Comparison of ENCODE assay signal across 24 cellular contexts in genomic region chr2:24539258-24539657, GRCh38. TPM values are rescaled to one million over a fixed set of nuclear protein-coding genes. Genes with fewer than 3 reads are reported as not detected.
DNase-seq lines count a peak whose midpoint lies in the region; ATAC-seq and TF ChIP-seq lines count a peak whose summit lies in the region.
"Had no signal": no experiment of that assay in that cellular context is flagged by ENCODE, and none has a peak within 500 bp of the region (broad histone marks: within the 10 kb centered on the region; RNA-seq: fewer than 3 reads in every experiment).

No MANE protein-coding gene starts in this region.

- CTCF ChIA-PET in CD4-positive, alpha-beta T cell (lab: Charles Lee) = interaction anchor here (1.1 kb wide), 1 partner anchor 27 kb away, joined by 3 read pairs; no protein-coding TSS in a partner anchor

- TF ChIP-seq CTCF in C4-2B (conservative IDR thresholded peaks at IDR 0.05) (no peak), VCaP (conservative IDR thresholded peaks at IDR 0.05) (no peak)
- no peak for TF ChIP-seq CTCF in CD4-positive, alpha-beta T cell (IDR thresholded peaks at IDR 0.05)

- ATAC-seq in left colon (peak; percentile 75), GM21737 (IDR thresholded peaks at IDR 0.05; ENCODE audit: unreplicated experiment) (no peak)
- ATAC-seq in CD4-positive, alpha-beta T cell (ENCODE audit: poor library complexity) = no peak
- ATAC-seq: Panc1 had no signal

- no peaks in the 10 kb centered on the region for H3K27me3 ChIP-seq in CD4-positive, alpha-beta T cell (ENCODE audit: control insufficient read depth, insufficient read depth, low read length)
- H3K27me3 ChIP-seq: BLaER1 treated with 17β-estradiol and CSF1 and Interleukin-3, amounts not matched to agents 10 nM and 100 nM had no signal

- DNase-seq in NCI-H146 (lab: John Stamatoyannopoulos, UW) (peak; percentile 43), left colon (no peak), ACHN (no peak), C1 segment of cervical spinal cord (lab: John Stamatoyannopoulos, UW) (no peak)
- no peak for DNase-seq in CD4-positive, alpha-beta T cell
- DNase-seq: Calu3; CD8-positive, alpha-beta memory T cell; GOT3; HFFc6; NCI-H1048; NCI-H187; NCI-H2081 treated with DMSO at 0.1 percent for 48 hours; NCI-H524; SHP77; T-helper 1 cell had no signal

- in situ Hi-C loops in ACHN (cut with HindIII; ENCODE audit: low pct_ligation_motif_present, low pct_unique_long_range_greater_than_20kb, low sequenced_read_pairs) = no loop called here

- H3K9me3 ChIP-seq in CD4-positive, alpha-beta T cell (ENCODE audit: control insufficient read depth, low read length) = peaks cover 7% of the 10 kb centered on the region
- H3K9me3 ChIP-seq: HAP-1 had no signal

- H3K27ac ChIP-seq in C4-2B (peak overlapping the region; percentile 93; the same call in 1 of the 2 replicates), VCaP (peak overlapping the region; percentile 68)
- no peak overlapping the region for H3K27ac ChIP-seq in CD4-positive, alpha-beta T cell (ENCODE audit: low read depth, low read length)
- H3K27ac ChIP-seq: BLaER1 treated with 17β-estradiol and CSF1 and Interleukin-3, amounts not matched to agents 10 nM and 100 nM; KMS-11; RWPE1 had no signal

- no peaks in the 10 kb centered on the region for H3K27me3 Mint-ChIP-seq in CD4-positive, alpha-beta T cell
- H3K27me3 Mint-ChIP-seq: IgD-negative memory B cell had no signal

- peaks cover 77% of the 10 kb centered on the region for H3K36me3 Mint-ChIP-seq in CD4-positive, alpha-beta T cell (ENCODE audit: low read depth)

- H3K9me3 Mint-ChIP-seq in CD4-positive, alpha-beta T cell = peaks cover 13% of the 10 kb centered on the region

- intact Hi-C loops in left colon (cut with DNase I, micrococcal nuclease) = no loop called here
- intact Hi-C loops in CD4-positive, alpha-beta T cell (cut with DNase I, micrococcal nuclease) = no loop called here

- no peak overlapping the region for H3K4me3 Mint-ChIP-seq in CD4-positive, alpha-beta T cell
- H3K4me3 Mint-ChIP-seq: CD8-positive, alpha-beta memory T cell; HFFc6 had no signal

- POLR2A ChIA-PET in CD4-positive, alpha-beta T cell (lab: Charles Lee) = no interaction called here

- peaks cover 43% of the 10 kb centered on the region for H3K4me1 Mint-ChIP-seq in CD4-positive, alpha-beta T cell (ENCODE audit: low read depth)

- no peak overlapping the region for H3K27ac Mint-ChIP-seq in CD4-positive, alpha-beta T cell
- H3K27ac Mint-ChIP-seq: HFFc6, IgD-negative memory B cell had no signal

RNA-seq across cellular contexts. Expression of gene NCOA1, which starts 48.2 kb away (rescaled TPM):
- total RNA-seq in left colon = 10 to 100 TPM; 34.2 to 38.9 TPM
- 10 to 100 TPM; 35.5 to 40.6 TPM for total RNA-seq in CD4-positive, alpha-beta T cell
